Comparison of ENCODE assay signal across 8 cellular contexts in genomic region chr1:175317309-175317708, GRCh38.
DNase-seq lines count a peak whose midpoint lies in the region; ATAC-seq and TF ChIP-seq lines count a peak whose summit lies in the region.
"Had no signal": no experiment of that assay in that cellular context is flagged by ENCODE, and none has a peak within 500 bp of the region (broad histone marks: within the 10 kb centered on the region; RNA-seq: fewer than 3 reads in every experiment).

No MANE protein-coding gene starts in this region.

- DNase-seq in GM12864 (ENCODE audit: low read depth) (no peak), NAMALWA (ENCODE audit: low spot score) (peak; percentile 82), putamen (ENCODE audit: low spot score) (no peak), NOMO-1 (lab: John Stamatoyannopoulos, UW; ENCODE audit: unreplicated experiment in 2 of 2) (no peak)
- peak; percentile 27 to 40 (median 38) for DNase-seq in effector memory CD8-positive, alpha-beta T cell
- DNase-seq: NCI-H146 had no signal

- TF ChIP-seq CTCF in GM12864 (IDR thresholded peaks at IDR 0.05; ENCODE audit: low read depth, low read length, missing control alignments): peak; percentile 64
- TF ChIP-seq CTCF in parathyroid adenoma (IDR thresholded peaks at IDR 0.05): peak; percentile 16

- H3K9ac ChIP-seq in parathyroid adenoma: no peak overlapping the region

- no peaks in the 10 kb centered on the region for H3K79me2 ChIP-seq in parathyroid adenoma

- no peak overlapping the region for H2AFZ ChIP-seq in parathyroid adenoma

- H3K27me3 Mint-ChIP-seq in effector memory CD8-positive, alpha-beta T cell: peaks cover 7 to 31% of the 10 kb centered on the region in 2 donors

- H3K4me2 ChIP-seq in parathyroid adenoma (ENCODE audit: low read length): no peak overlapping the region

- no peak overlapping the region for H3K4me3 Mint-ChIP-seq in effector memory CD8-positive, alpha-beta T cell

- ATAC-seq in effector memory CD8-positive, alpha-beta T cell (replicated peaks): no peak
- no peak for ATAC-seq in GM21367 (IDR thresholded peaks at IDR 0.05; ENCODE audit: unreplicated experiment)

- no peaks in the 10 kb centered on the region for H3K9me3 Mint-ChIP-seq in effector memory CD8-positive, alpha-beta T cell

- no peak overlapping the region for H3K27ac Mint-ChIP-seq in effector memory CD8-positive, alpha-beta T cell

- H3K4me3 ChIP-seq in GM12864 (ENCODE audit: low read depth, low read length): no peak overlapping the region
- H3K4me3 ChIP-seq in parathyroid adenoma (ENCODE audit: low read depth, low read length): no peak overlapping the region

- no peaks in the 10 kb centered on the region for H3K36me3 Mint-ChIP-seq in effector memory CD8-positive, alpha-beta T cell (ENCODE audit: insufficient read depth)

- H3K36me3 ChIP-seq in parathyroid adenoma (ENCODE audit: control insufficient read depth, insufficient read depth, low read length): no peaks in the 10 kb centered on the region

- no peak overlapping the region for H3K27ac ChIP-seq in parathyroid adenoma

- no peaks in the 10 kb centered on the region for H3K27me3 ChIP-seq in parathyroid adenoma (ENCODE audit: control insufficient read depth, insufficient read depth, low read length)

- peaks cover 5 to 6% of the 10 kb centered on the region in 2 donors for H3K4me1 Mint-ChIP-seq in effector memory CD8-positive, alpha-beta T cell (ENCODE audit: low read depth in 2 of 2)

- no peaks in the 10 kb centered on the region for H3K4me1 ChIP-seq in parathyroid adenoma

- no peaks in the 10 kb centered on the region for H3K9me3 ChIP-seq in parathyroid adenoma (ENCODE audit: control insufficient read depth, low read length)

Comparison
In these comparisons a context has a peak if more than half of its experiments do, and no peak if none do; other contexts are left out.
1. DNase-seq: peak in NAMALWA (single experiment) and effector memory CD8-positive, alpha-beta T cell (3 of 3); none in GM12864 (single experiment), putamen (single experiment) and NOMO-1 (0 of 2).